In the genomic region with DNA sequence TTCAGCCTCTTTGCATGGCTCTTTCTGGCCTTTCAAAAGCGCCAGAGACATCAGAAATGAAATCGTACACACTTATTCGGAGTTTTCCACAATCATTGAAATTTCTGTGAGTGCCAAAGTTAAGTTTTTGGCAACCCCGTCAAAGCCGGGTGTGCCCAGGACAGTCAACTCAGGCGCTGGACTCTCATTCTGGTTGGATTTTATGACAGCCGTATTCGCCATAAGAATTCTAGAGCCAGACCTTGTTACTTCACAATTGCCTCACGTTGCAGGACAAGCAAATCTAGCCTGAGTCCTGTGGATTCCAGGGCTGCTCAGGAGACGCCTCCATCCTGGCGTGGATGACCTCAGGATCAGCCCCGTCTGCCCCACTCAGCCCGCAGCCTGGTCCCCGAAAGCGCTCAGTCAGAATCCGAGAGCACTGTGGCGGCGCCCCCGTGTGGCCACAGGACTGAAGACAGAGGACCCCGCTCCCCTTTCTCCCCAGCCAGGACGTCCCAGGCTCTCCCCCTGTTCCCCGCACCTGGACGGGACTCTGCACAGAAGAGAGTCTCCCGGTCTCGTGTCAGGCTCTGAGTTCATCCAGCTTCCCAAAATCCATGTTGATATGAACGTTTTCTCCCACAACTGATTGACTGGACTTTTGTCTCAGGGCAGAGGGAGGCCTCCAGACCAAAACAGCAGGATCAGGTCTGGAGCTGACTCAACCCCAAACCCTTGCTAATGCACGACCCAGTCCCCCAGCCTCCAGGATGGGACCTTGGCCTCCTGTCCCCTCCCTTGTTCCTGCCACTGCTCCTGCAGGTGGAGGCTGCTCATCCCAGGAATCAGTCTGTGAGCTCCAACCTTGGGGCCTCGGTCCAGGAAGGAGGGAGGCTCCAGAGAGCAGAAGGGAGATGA, we compare ENCODE assay signal across 8 cellular contexts. TPM values are rescaled to one million over a fixed set of nuclear protein-coding genes. Genes with fewer than 3 reads are reported as not detected.
DNase-seq lines count a peak whose midpoint lies in the region; ATAC-seq and TF ChIP-seq lines count a peak whose summit lies in the region.

No MANE protein-coding gene starts in this region.

- H3K36me3 Mint-ChIP-seq in CD8-positive, alpha-beta T cell = no peaks in the 10 kb centered on the region
- peaks cover 6% of the 10 kb centered on the region for H3K36me3 Mint-ChIP-seq in activated naive CD8-positive, alpha-beta T cell treated with anti-CD3 and anti-CD28 coated beads for 36 hours

- ATAC-seq in CD8-positive, alpha-beta T cell = peak; percentile 98
- ATAC-seq in GM18867 (IDR thresholded peaks at IDR 0.05; ENCODE audit: unreplicated experiment) (no peak), HG03521 (IDR thresholded peaks at IDR 0.05; ENCODE audit: unreplicated experiment) (no peak)

- H3K9me3 Mint-ChIP-seq in CD8-positive, alpha-beta T cell = peaks cover 6% of the 10 kb centered on the region
- H3K9me3 Mint-ChIP-seq in activated naive CD8-positive, alpha-beta T cell treated with anti-CD3 and anti-CD28 coated beads for 36 hours = peaks cover 6% of the 10 kb centered on the region

- no peaks in the 10 kb centered on the region for H3K27me3 ChIP-seq in CD8-positive, alpha-beta T cell (ENCODE audit: insufficient read depth, low read length)
- peaks cover 7% of the 10 kb centered on the region for H3K27me3 ChIP-seq in H7 (ENCODE audit: control insufficient read depth, insufficient read depth, low read length)
- 0 out of 2 replicates have a peak, but pooled peaks cover 4% of the 10 kb centered on the region for H3K27me3 ChIP-seq in SJCRH30
- peaks cover 25% of the 10 kb centered on the region for H3K27me3 ChIP-seq in cardiac muscle cell

- no peaks in the 10 kb centered on the region for H3K36me3 ChIP-seq in CD8-positive, alpha-beta T cell (ENCODE audit: insufficient read depth, low read length)
- H3K36me3 ChIP-seq in H7 (replicated peaks; ENCODE audit: control insufficient read depth, insufficient read depth, low read length) = no peaks in the 10 kb centered on the region
- H3K36me3 ChIP-seq in SJCRH30 = no peaks in the 10 kb centered on the region
- H3K36me3 ChIP-seq in cardiac muscle cell = no peaks in the 10 kb centered on the region

- CTCF ChIA-PET in CD8-positive, alpha-beta T cell (lab: Charles Lee) = interaction anchor here (0.6 to 2.5 kb wide), 27 partner anchors 10 to 511 kb away, joined by 3 to 85 read pairs (median 4); a partner anchor contains a TSS

- intact Hi-C loops in CD8-positive, alpha-beta T cell (cut with DNase I, micrococcal nuclease) = loop anchor here (1.0 to 2.0 kb wide), 4 partner anchors 44 to 304 kb away; no protein-coding TSS in a partner anchor
- intact Hi-C loops in posterior cingulate gyrus (cut with DNase I) = loop anchor here (1.0 kb wide), 1 partner anchor 44 kb away; no protein-coding TSS in a partner anchor

- peaks cover 37% of the 10 kb centered on the region for H3K27me3 Mint-ChIP-seq in CD8-positive, alpha-beta T cell (ENCODE audit: low read depth)
- H3K27me3 Mint-ChIP-seq in activated naive CD8-positive, alpha-beta T cell treated with anti-CD3 and anti-CD28 coated beads for 36 hours = peaks cover 50% of the 10 kb centered on the region

- no peak overlapping the region for H3K4me3 ChIP-seq in CD8-positive, alpha-beta T cell (ENCODE audit: low read depth, low read length)
- H3K4me3 ChIP-seq in H7 (ENCODE audit: insufficient read depth, low read depth, low read length) (no peak overlapping the region), SJCRH30 (no peak overlapping the region), cardiac muscle cell (no peak overlapping the region)

- no peak overlapping the region for H3K27ac ChIP-seq in CD8-positive, alpha-beta T cell (ENCODE audit: low read depth, low read length)
- H3K27ac ChIP-seq in SJCRH30 (no peak overlapping the region), cardiac muscle cell (no peak overlapping the region)

- H3K4me1 ChIP-seq in CD8-positive, alpha-beta T cell (ENCODE audit: insufficient read depth, low read length) = peaks cover 7% of the 10 kb centered on the region
- H3K4me1 ChIP-seq in SJCRH30 (no peaks in the 10 kb centered on the region), cardiac muscle cell (ENCODE audit: low read depth) (no peaks in the 10 kb centered on the region)

- POLR2A ChIA-PET in CD8-positive, alpha-beta T cell (lab: Charles Lee) = interaction anchor here (1.2 to 1.3 kb wide), 2 partner anchors 10 to 42 kb away, joined by 3 to 4 read pairs; no protein-coding TSS in a partner anchor

- TF ChIP-seq CTCF in CD8-positive, alpha-beta T cell (IDR thresholded peaks at IDR 0.05) = peak; percentile 75
- peak; percentile 84 for TF ChIP-seq CTCF in cardiac muscle cell (IDR thresholded peaks at IDR 0.05; ENCODE audit: low read depth, low read length)

- peaks cover 5% of the 10 kb centered on the region for H3K4me1 Mint-ChIP-seq in CD8-positive, alpha-beta T cell (ENCODE audit: low read depth)
- peaks cover 3% of the 10 kb centered on the region for H3K4me1 Mint-ChIP-seq in activated naive CD8-positive, alpha-beta T cell treated with anti-CD3 and anti-CD28 coated beads for 36 hours

- H3K27ac Mint-ChIP-seq in CD8-positive, alpha-beta T cell = no peak overlapping the region
- H3K27ac Mint-ChIP-seq in activated naive CD8-positive, alpha-beta T cell treated with anti-CD3 and anti-CD28 coated beads for 36 hours = no peak overlapping the region

- H3K4me3 Mint-ChIP-seq in CD8-positive, alpha-beta T cell = no peak overlapping the region
- H3K4me3 Mint-ChIP-seq in activated naive CD8-positive, alpha-beta T cell treated with anti-CD3 and anti-CD28 coated beads for 36 hours = no peak overlapping the region

- peaks cover 6% of the 10 kb centered on the region for H3K9me3 ChIP-seq in CD8-positive, alpha-beta T cell (ENCODE audit: low read length)
- H3K9me3 ChIP-seq in SJCRH30 (replicated peaks) = peaks cover 10% of the 10 kb centered on the region
- H3K9me3 ChIP-seq in cardiac muscle cell (ENCODE audit: low read depth) = no peaks in the 10 kb centered on the region

- peak in 6 of 7 experiments; percentile 80 to 93 (median 87) for DNase-seq in CD8-positive, alpha-beta T cell
- peak; percentile 87 for DNase-seq in H7
- peak; percentile 71 to 82 for DNase-seq in SJCRH30
- peak; percentile 83 for DNase-seq in activated naive CD8-positive, alpha-beta T cell treated with anti-CD3 and anti-CD28 coated beads for 36 hours
- peak; percentile 72 to 82 for DNase-seq in cardiac muscle cell (ENCODE audit: low read depth in 1 of 2, low spot score in 1 of 2)
- peak; percentile 45 to 96 (median 72) for DNase-seq in posterior cingulate gyrus

RNA-seq across cellular contexts. Expression of a gene that starts 38.2 kb away (rescaled TPM):
- 1 to 10 TPM; 5.8 to 6.2 TPM for total RNA-seq in CD8-positive, alpha-beta T cell
- total RNA-seq in H7 (2014; rRNA removed; shearing (Covaris generic)) = 12.0 and 14.7 TPM in 2 replicates
- total RNA-seq in SJCRH30 (2014; rRNA removed; shearing (Covaris generic)) = 6.8 and 7.7 TPM in 2 replicates
- 10 to 100 TPM; 10.5 to 11.3 TPM for total RNA-seq in activated naive CD8-positive, alpha-beta T cell treated with anti-CD3 and anti-CD28 coated beads for 36 hours
- total RNA-seq in cardiac muscle cell = 7.8 and 15.0 TPM in 2 replicates
- 11.0 and 16.4 TPM in 2 replicates for polyA plus RNA-seq in cardiac muscle cell

RNA-seq across cellular contexts. Expression of a gene that starts 56.3 kb away (rescaled TPM):
- 10 to 100 TPM; 14.4 to 15.3 TPM for total RNA-seq in CD8-positive, alpha-beta T cell
- total RNA-seq in H7 (2014; rRNA removed; shearing (Covaris generic)) = 50.3 and 55.4 TPM in 2 replicates
- total RNA-seq in SJCRH30 (2014; rRNA removed; shearing (Covaris generic)) = not detected in 2 replicates
- 10 to 100 TPM; 17.7 to 18.5 TPM for total RNA-seq in activated naive CD8-positive, alpha-beta T cell treated with anti-CD3 and anti-CD28 coated beads for 36 hours
- 2.2 and 3.6 TPM in 2 replicates for total RNA-seq in cardiac muscle cell
- polyA plus RNA-seq in cardiac muscle cell = 0.64 and 0.99 TPM in 2 replicates
